In genomic region chr16:425082-425718, GRCh38 we compare ENCODE assay signal across 8 cellular contexts. TPM values are rescaled to one million over a fixed set of nuclear protein-coding genes. Genes with fewer than 3 reads are reported as not detected.
A peak's percentile ranks its signal among the peaks of the same experiment; 100 is the strongest.
DNase-seq lines count a peak whose midpoint lies in the region; ATAC-seq and TF ChIP-seq lines count a peak whose summit lies in the region.

Gene RAB11FIP3, plus strand, starts transcription at chr16:425649. Its CDS starts 358 bp downstream, at chr16:426007.

- DNase-seq in Calu3 (peak; percentile 88), OCI-M1 (lab: John Stamatoyannopoulos, UW) (peak; percentile 86)
- DNase-seq in activated T-cell treated with anti-CD3 and anti-CD28 coated beads, Interleukin-2, amount 50 U/mL, for 1 hour = peak; percentile 91
- DNase-seq in stimulated activated CD8-positive, alpha-beta memory T cell treated with anti-CD3 and anti-CD28 coated beads, Interleukin-7, amount 100 ng/mL, for 4 hours (ENCODE audit: low read depth in 2 of 2) = peak; percentile 58 to 83

- peak within 1 kb of the TSS; percentile 25 for H3K27ac Mint-ChIP-seq in Calu3 (ENCODE audit: unreplicated experiment)

- H3K9me3 ChIP-seq in HUES48 (ENCODE audit: control insufficient read depth, insufficient read depth, low read length) = no peaks in the 10 kb centered on the region
- H3K9me3 ChIP-seq in esophagus (ENCODE audit: control insufficient read depth in 2 of 2, insufficient read depth in 1 of 2, low read depth in 1 of 2, low read length in 1 of 2) = no peaks in the 10 kb centered on the region
- H3K9me3 ChIP-seq in muscle layer of duodenum (ENCODE audit: control insufficient read depth in 1 of 2, low read length in 2 of 2) = no peaks in the 10 kb centered on the region

- H3K27me3 Mint-ChIP-seq in Calu3 (ENCODE audit: unreplicated experiment) = peaks cover 21% of the 10 kb centered on the region

- peaks cover 20% of the 10 kb centered on the region for H3K36me3 Mint-ChIP-seq in Calu3 (ENCODE audit: insufficient read depth, unreplicated experiment)

- no TSS peak for BruUV-seq in Calu3 (replicated peaks; lab: Mats Ljungman, UMichigan)

- intact Hi-C loops in Calu3 (cut with micrococcal nuclease; ENCODE audit: unreplicated experiment) = no loop called here

- H3K4me1 ChIP-seq in HUES48 (ENCODE audit: control insufficient read depth, insufficient read depth, low read length) (peaks cover 8% of the 10 kb centered on the region), esophagus (ENCODE audit: control insufficient read depth in 2 of 2, insufficient read depth in 2 of 2, low read length in 1 of 2) (peaks cover 5 to 12% of the 10 kb centered on the region in 2 donors), muscle layer of duodenum (ENCODE audit: control insufficient read depth in 1 of 2, insufficient read depth in 2 of 2, low read length in 2 of 2) (peaks cover 0 to 23% of the 10 kb centered on the region in 2 donors)

- H3K4me1 Mint-ChIP-seq in Calu3 (ENCODE audit: low read depth, unreplicated experiment) = peaks cover 14% of the 10 kb centered on the region

- peak within 1 kb of the TSS; percentile 35; the same call in 1 of the 2 replicates for H3K9ac ChIP-seq in HUES48 (ENCODE audit: low read depth, low read length)

- H3K36me3 ChIP-seq in HUES48 (ENCODE audit: control insufficient read depth, insufficient read depth, low read length) (0 out of 2 replicates have a peak, but pooled peaks cover 7% of the 10 kb centered on the region), esophagus (ENCODE audit: control insufficient read depth in 2 of 2, insufficient read depth in 2 of 2, low read length in 1 of 2) (no peaks in the 10 kb centered on the region), muscle layer of duodenum (ENCODE audit: control insufficient read depth in 1 of 2, insufficient read depth in 2 of 2, low read length in 2 of 2) (no peaks in the 10 kb centered on the region)

- peak; percentile 72 for ATAC-seq in GM21360 (IDR thresholded peaks at IDR 0.05; ENCODE audit: unreplicated experiment)

- no peak for TF ChIP-seq CTCF in Calu3 (IDR thresholded peaks at IDR 0.05; ENCODE audit: unreplicated experiment)

- H3K9me3 Mint-ChIP-seq in Calu3 (ENCODE audit: low read depth, unreplicated experiment) = no peaks in the 10 kb centered on the region

- H3K4me3 ChIP-seq in HUES48 (ENCODE audit: low read depth, low read length) (peak within 1 kb of the TSS; percentile 85), esophagus (ENCODE audit: low read depth in 1 of 2, low read length in 2 of 2) (peak within 1 kb of the TSS; percentile 66 to 67), muscle layer of duodenum (ENCODE audit: low read depth in 1 of 2, low read length in 2 of 2) (peak within 1 kb of the TSS; percentile 59 to 82)

- H3K4me3 Mint-ChIP-seq in Calu3 (ENCODE audit: low read depth, unreplicated experiment) = peak within 1 kb of the TSS; percentile 83

- H3K27ac ChIP-seq in HUES48 (ENCODE audit: low read depth, low read length) = no peak within 1 kb of the TSS
- H3K27ac ChIP-seq in esophagus (ENCODE audit: low read depth in 2 of 2, low read length in 1 of 2) = peak within 1 kb of the TSS; percentile 91 to 95
- peak within 1 kb of the TSS; percentile 75 for H3K27ac ChIP-seq in muscle layer of duodenum (ENCODE audit: low read length)

- CTCF ChIA-PET in Calu3 (lab: Charles Lee) = interaction anchor here (0.7 to 1.7 kb wide), 3 partner anchors 23 to 70 kb away, joined by 3 to 6 read pairs (median 4); no protein-coding TSS in a partner anchor

- H3K27me3 ChIP-seq in HUES48 (ENCODE audit: control insufficient read depth, insufficient read depth, low read length) = peaks cover 33% of the 10 kb centered on the region
- no peaks in the 10 kb centered on the region for H3K27me3 ChIP-seq in esophagus (ENCODE audit: control insufficient read depth in 1 of 2, insufficient read depth in 2 of 2, low read length in 2 of 2)
- no peaks in the 10 kb centered on the region for H3K27me3 ChIP-seq in muscle layer of duodenum (ENCODE audit: low read depth, low read length)

- WGBS in esophagus, 2 donors = 0 to 1% methylated on average over 77 of the region's 77 CpGs

RNA-seq across cellular contexts. Expression of gene RAB11FIP3, which starts in this region (rescaled TPM):
- total RNA-seq in Calu3 (2022) = 26.6 and 33.7 TPM in 2 replicates
- 10 to 100 TPM in 1 of 2 donors, 1 to 10 TPM in 1; 9.1 to 10.6 TPM for polyA plus RNA-seq in esophagus
